In the genomic region with DNA sequence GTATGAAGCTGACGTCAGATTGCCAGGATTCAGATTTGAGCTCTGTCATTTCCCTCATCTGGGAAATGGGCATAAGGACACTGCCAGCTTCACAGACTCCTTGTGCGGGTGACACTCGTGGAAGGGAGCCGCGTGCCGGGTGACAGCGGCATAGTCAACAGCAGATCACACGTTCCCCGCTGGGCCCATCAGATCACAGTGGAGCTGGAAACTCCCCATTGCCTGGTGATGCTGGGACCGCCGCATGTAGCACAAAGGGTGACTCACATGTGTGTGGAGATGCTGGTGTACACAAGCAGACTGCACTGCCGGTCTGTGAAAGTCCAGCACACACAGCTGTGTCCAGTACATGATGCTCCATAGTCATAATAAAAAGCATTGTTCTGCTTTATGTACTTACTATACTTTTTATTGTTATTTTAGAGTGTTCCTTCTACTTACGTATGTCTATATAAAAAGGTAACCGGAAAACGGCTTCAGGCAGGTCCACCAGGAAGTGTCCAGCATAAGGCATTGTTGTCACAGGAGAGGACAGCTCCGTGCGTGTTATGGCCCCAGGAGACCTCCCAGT, we compare ENCODE assay signal across 15 cellular contexts. TPM values are rescaled to one million over a fixed set of nuclear protein-coding genes. Genes with fewer than 3 reads are reported as not detected.
"Had no signal": no experiment of that assay in that cellular context is flagged by ENCODE, and none has a peak within 500 bp of the region (broad histone marks: within the 10 kb centered on the region; RNA-seq: fewer than 3 reads in every experiment).

No MANE protein-coding gene starts in this region.

- DNase-seq: activated CD4-positive, alpha-beta T cell treated with anti-CD3 and anti-CD28 coated beads, Interleukin-2, amount 50 U/mL, for 4 hours; activated CD4-positive, CD25-positive, alpha-beta regulatory T cell; amniotic stem cell; body of pancreas; caudate nucleus; colonic mucosa; naive B cell; tibial artery had no signal

- H3K27me3 ChIP-seq: body of pancreas, colonic mucosa, vagina had no signal

- ATAC-seq: body of pancreas; esophagus mucosa; left lobe of liver; stimulated activated memory B cell treated with anti-CD40 and anti-IgM and Interleukin-4, amounts not matched to agents 10 μg/mL and 1 μg/mL and 100 μg/mL, for 72 hours had no signal

- H3K36me3 ChIP-seq: colonic mucosa, tibial artery, vagina had no signal

- H3K27ac ChIP-seq: body of pancreas, colonic mucosa, tibial artery, vagina had no signal

- H3K36me3 Mint-ChIP-seq: activated naive CD4-positive, alpha-beta T cell treated with anti-CD3 and anti-CD28 coated beads, Interleukin-2, amount 50 U/mL, for 24 hours; naive B cell; stimulated activated memory B cell treated with anti-CD40 and anti-IgM and Interleukin-4, amounts not matched to agents 10 μg/mL and 1 μg/mL and 100 μg/mL, for 72 hours had no signal

- H3K27ac Mint-ChIP-seq: activated naive CD4-positive, alpha-beta T cell treated with anti-CD3 and anti-CD28 coated beads, Interleukin-2, amount 50 U/mL, for 24 hours; naive B cell; stimulated activated memory B cell treated with anti-CD40 and anti-IgM and Interleukin-4, amounts not matched to agents 10 μg/mL and 1 μg/mL and 100 μg/mL, for 72 hours had no signal

- H3K4me3 ChIP-seq: body of pancreas, colonic mucosa, tibial artery, vagina had no signal

- H3K9me3 Mint-ChIP-seq: activated naive CD4-positive, alpha-beta T cell treated with anti-CD3 and anti-CD28 coated beads, Interleukin-2, amount 50 U/mL, for 24 hours; stimulated activated memory B cell treated with anti-CD40 and anti-IgM and Interleukin-4, amounts not matched to agents 10 μg/mL and 1 μg/mL and 100 μg/mL, for 72 hours had no signal

- H3K9me3 ChIP-seq: body of pancreas, colonic mucosa, tibial artery, vagina had no signal

- H3K4me3 Mint-ChIP-seq: activated naive CD4-positive, alpha-beta T cell treated with anti-CD3 and anti-CD28 coated beads, Interleukin-2, amount 50 U/mL, for 24 hours; naive B cell; stimulated activated memory B cell treated with anti-CD40 and anti-IgM and Interleukin-4, amounts not matched to agents 10 μg/mL and 1 μg/mL and 100 μg/mL, for 72 hours had no signal

- H3K4me1 ChIP-seq: body of pancreas, colonic mucosa, tibial artery, vagina had no signal

- H3K4me1 Mint-ChIP-seq: activated naive CD4-positive, alpha-beta T cell treated with anti-CD3 and anti-CD28 coated beads, Interleukin-2, amount 50 U/mL, for 24 hours; naive B cell; stimulated activated memory B cell treated with anti-CD40 and anti-IgM and Interleukin-4, amounts not matched to agents 10 μg/mL and 1 μg/mL and 100 μg/mL, for 72 hours had no signal

RNA-seq across cellular contexts. Expression of gene SALL3, which starts 31.8 kb away (rescaled TPM):
- total RNA-seq: body of pancreas; esophagus mucosa; left lobe of liver; lung microvascular endothelial cell; T-helper 2 cell treated with Interferon-gamma antibody and Interleukin-4, amounts not matched to agents 100 ng/mL and 5 ng/mL, for 36 hours had no signal
